Comparison of ENCODE assay signal across 16 cellular contexts in the genomic region with DNA sequence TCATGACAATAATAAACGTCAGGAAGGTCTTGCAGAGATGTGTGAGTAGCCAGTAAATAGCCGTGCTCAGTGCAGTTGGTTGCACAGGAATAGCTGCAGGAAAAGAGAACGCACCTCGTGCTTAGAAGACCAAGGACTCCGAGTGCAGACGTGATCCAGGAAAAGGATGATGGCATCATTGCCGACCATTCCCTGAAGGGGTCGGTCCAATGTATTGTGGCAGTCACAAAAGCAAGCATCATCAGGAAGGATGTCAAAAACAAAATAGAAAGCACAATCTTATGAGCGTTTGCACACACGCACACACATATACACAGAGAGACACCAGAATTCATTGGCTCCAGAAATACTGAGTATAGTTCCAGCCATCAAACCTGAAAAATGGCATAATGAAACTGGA. TPM values are rescaled to one million over a fixed set of nuclear protein-coding genes. Genes with fewer than 3 reads are reported as not detected.
DNase-seq lines count a peak whose midpoint lies in the region; ATAC-seq and TF ChIP-seq lines count a peak whose summit lies in the region.
"Had no signal": no experiment of that assay in that cellular context is flagged by ENCODE, and none has a peak within 500 bp of the region (broad histone marks: within the 10 kb centered on the region; RNA-seq: fewer than 3 reads in every experiment).

No MANE protein-coding gene starts in this region.

- H3K4me1 ChIP-seq in right cardiac atrium (ENCODE audit: control insufficient read depth, insufficient read depth, low read length) (peaks cover 2% of the 10 kb centered on the region), psoas muscle (no peaks in the 10 kb centered on the region), upper lobe of right lung (peaks cover 2% of the 10 kb centered on the region)
- H3K4me1 ChIP-seq: A549, BE2C had no signal

- peak in 1 of 3 donors; percentile 25 for DNase-seq in right cardiac atrium
- no peak for DNase-seq in Right ventricle myocardium inferior (ENCODE audit: missing footprints)
- DNase-seq in dermis blood vessel endothelial cell = peak; percentile 77
- DNase-seq in psoas muscle = no peak
- no peak for DNase-seq in upper lobe of right lung
- no peak for DNase-seq in activated CD8-positive, alpha-beta memory T cell treated with anti-CD3 and anti-CD28 coated beads for 24 hours
- DNase-seq in NK-92 treated with Interleukin-12 subunit alpha and Interleukin-12 subunit beta, amount 100 ng/mL, for 24 hours (lab: John Stamatoyannopoulos, UW) = no peak
- DNase-seq in NCI-H774 (lab: John Stamatoyannopoulos, UW) = no peak
- DNase-seq: BE2C; CD4-positive, alpha-beta memory T cell; DMS79; GOT3; H9 had no signal

- H3K27ac ChIP-seq in right cardiac atrium (ENCODE audit: low read length) (peak overlapping the region; percentile 7), psoas muscle (peak overlapping the region; percentile 42), upper lobe of right lung (no peak overlapping the region)
- H3K27ac ChIP-seq: A549, C4-2B had no signal

- no peaks in the 10 kb centered on the region for H3K9me3 ChIP-seq in right cardiac atrium (ENCODE audit: control insufficient read depth, low read length)
- no peaks in the 10 kb centered on the region for H3K9me3 ChIP-seq in psoas muscle
- no peaks in the 10 kb centered on the region for H3K9me3 ChIP-seq in upper lobe of right lung
- H3K9me3 ChIP-seq: A549, BE2C had no signal

- intact Hi-C loops in right cardiac atrium (cut with DNase I) = no loop called here
- intact Hi-C loops in Right ventricle myocardium inferior (cut with DNase I) = no loop called here
- intact Hi-C loops in psoas muscle (cut with DNase I) = no loop called here
- intact Hi-C loops in upper lobe of right lung (cut with DNase I) = no loop called here

- 77% methylated on average over 10 of the region's 10 CpGs for WGBS in right cardiac atrium
- WGBS in psoas muscle, 3 donors = 77 to 82% (median 79%) methylated on average over 10 of the region's 10 CpGs

- TF ChIP-seq CTCF in psoas muscle (IDR thresholded peaks at IDR 0.05) (no peak), upper lobe of right lung (IDR thresholded peaks at IDR 0.05) (no peak)

- ATAC-seq in right cardiac atrium (peak; percentile 25 to 57), Right ventricle myocardium inferior (no peak), psoas muscle (peak in 1 of 4 donors; percentile 26), upper lobe of right lung (peak; percentile 58)
- ATAC-seq: A549, GM12878 had no signal

- no peak overlapping the region for H3K4me3 ChIP-seq in right cardiac atrium (ENCODE audit: low read length)
- H3K4me3 ChIP-seq in psoas muscle = no peak overlapping the region
- H3K4me3 ChIP-seq in upper lobe of right lung = no peak overlapping the region
- H3K4me3 ChIP-seq: A549, GM12878 had no signal

- H3K36me3 ChIP-seq in psoas muscle (ENCODE audit: insufficient read depth in 1 of 2, low read depth in 1 of 2) (no peaks in the 10 kb centered on the region), upper lobe of right lung (no peaks in the 10 kb centered on the region)
- H3K36me3 ChIP-seq: BE2C had no signal

- H3K27me3 ChIP-seq in right cardiac atrium (ENCODE audit: control insufficient read depth, insufficient read depth) (no peaks in the 10 kb centered on the region), psoas muscle (ENCODE audit: insufficient read depth in 3 of 3, low read length in 2 of 3) (no peaks in the 10 kb centered on the region), upper lobe of right lung (no peaks in the 10 kb centered on the region)
- H3K27me3 ChIP-seq: BE2C had no signal

RNA-seq across cellular contexts. Expression of gene DUSP6, which starts 12.8 kb away (rescaled TPM):
- total RNA-seq in right cardiac atrium = 10 to 100 TPM; 18.6 to 27.8 (median 24.1) TPM
- polyA plus RNA-seq in right cardiac atrium = 18.5 TPM
- 25.0 TPM for total RNA-seq in Right ventricle myocardium inferior
- 309 and 317 TPM in 2 replicates for total RNA-seq in dermis blood vessel endothelial cell
- total RNA-seq in psoas muscle = 10 to 100 TPM; 10.5 to 27.0 (median 13.3) TPM
- polyA plus RNA-seq in psoas muscle = 10 to 100 TPM in 1 of 3 donors, 1 to 10 TPM in 2; 5.0 to 15.5 (median 7.1) TPM
- 110 TPM for total RNA-seq in upper lobe of right lung
